In genomic region chr14:24246765-24247212, GRCh38 we compare ENCODE assay signal across 8 cellular contexts. TPM values are rescaled to one million over a fixed set of nuclear protein-coding genes. Genes with fewer than 3 reads are reported as not detected.
A peak's percentile ranks its signal among the peaks of the same experiment; 100 is the strongest.
DNase-seq lines count a peak whose midpoint lies in the region; ATAC-seq and TF ChIP-seq lines count a peak whose summit lies in the region.

No MANE protein-coding gene starts in this region.

- no peak for TF ChIP-seq CTCF in GM10266 (IDR thresholded peaks at IDR 0.05; ENCODE audit: control insufficient read depth, insufficient read depth, low read depth, missing control alignments)

- H3K36me3 Mint-ChIP-seq in activated T-helper 2 cell treated with anti-CD3 and anti-CD28 coated beads, Interferon-gamma antibody, Interleukin-2, Interleukin-4, amounts not matched to agents 10 μg/mL and 5 μg/mL and 100 μg/mL, durations not matched to agents 14 hours and 24 hours and 36 hours (ENCODE audit: low read depth), result peaks cover 5% of the 10 kb centered on the region
- no peaks in the 10 kb centered on the region for H3K36me3 Mint-ChIP-seq in naive B cell

- H3K4me3 Mint-ChIP-seq in activated T-helper 2 cell treated with anti-CD3 and anti-CD28 coated beads, Interferon-gamma antibody, Interleukin-2, Interleukin-4, amounts not matched to agents 10 μg/mL and 5 μg/mL and 100 μg/mL, durations not matched to agents 14 hours and 24 hours and 36 hours (ENCODE audit: low read depth), result peak overlapping the region; percentile 73
- H3K4me3 Mint-ChIP-seq in naive B cell, result peak overlapping the region in 5 of 8 donors; percentile 10 to 73 (median 52)

- no peaks in the 10 kb centered on the region for H3K9me3 Mint-ChIP-seq in activated T-helper 2 cell treated with anti-CD3 and anti-CD28 coated beads, Interferon-gamma antibody, Interleukin-2, Interleukin-4, amounts not matched to agents 10 μg/mL and 5 μg/mL and 100 μg/mL, durations not matched to agents 14 hours and 24 hours and 36 hours
- H3K9me3 Mint-ChIP-seq in naive B cell, result no peaks in the 10 kb centered on the region

- intact Hi-C loops in activated T-helper 2 cell treated with anti-CD3 and anti-CD28 coated beads, Interferon-gamma antibody, Interleukin-2, Interleukin-4, amounts not matched to agents 10 μg/mL and 5 μg/mL and 100 μg/mL, durations not matched to agents 14 hours and 24 hours and 36 hours (cut with micrococcal nuclease), result loop anchor here (1.0 kb wide), 1 partner anchor 28 kb away; no protein-coding TSS in a partner anchor
- intact Hi-C loops in right cardiac atrium (cut with DNase I), result loop anchor here in 2 of 4 donors (5.0 to 10.0 kb wide), 2 partner anchors 48 to 51 kb away; partner anchors contain the start of genes DHRS1 (in 2 of the 2) and NOP9 (in 2 of the 2)

- H3K9me3 ChIP-seq in right cardiac atrium (ENCODE audit: control insufficient read depth, low read length), result no peaks in the 10 kb centered on the region

- 88% methylated on average over 3 of the region's 3 CpGs for WGBS in right cardiac atrium

- no peak overlapping the region for H3K4me3 ChIP-seq in right cardiac atrium (ENCODE audit: low read length)

- H3K4me1 Mint-ChIP-seq in activated T-helper 2 cell treated with anti-CD3 and anti-CD28 coated beads, Interferon-gamma antibody, Interleukin-2, Interleukin-4, amounts not matched to agents 10 μg/mL and 5 μg/mL and 100 μg/mL, durations not matched to agents 14 hours and 24 hours and 36 hours (ENCODE audit: low read depth), result peaks cover 55% of the 10 kb centered on the region
- H3K4me1 Mint-ChIP-seq in naive B cell, result peaks cover 19 to 51% (median 32%) of the 10 kb centered on the region in 3 donors

- H3K4me1 ChIP-seq in right cardiac atrium (ENCODE audit: control insufficient read depth, insufficient read depth, low read length), result peaks cover 3% of the 10 kb centered on the region

- peak overlapping the region; percentile 95 for H3K27ac Mint-ChIP-seq in activated T-helper 2 cell treated with anti-CD3 and anti-CD28 coated beads, Interferon-gamma antibody, Interleukin-2, Interleukin-4, amounts not matched to agents 10 μg/mL and 5 μg/mL and 100 μg/mL, durations not matched to agents 14 hours and 24 hours and 36 hours
- peak overlapping the region; percentile 12 to 91 (median 71) for H3K27ac Mint-ChIP-seq in naive B cell

- no peak overlapping the region for H3K27ac ChIP-seq in right cardiac atrium (ENCODE audit: low read length)

- DNase-seq in GM10266 (ENCODE audit: extremely low spot score) (peak; percentile 58), naive B cell (no peak), NCI-H345 (lab: John Stamatoyannopoulos, UW) (no peak), right cardiac atrium (no peak), hippocampal formation (lab: John Stamatoyannopoulos, UW) (no peak)
- DNase-seq in activated T-helper 2 cell treated with anti-CD3 and anti-CD28 coated beads, Interferon-gamma antibody, Interleukin-2, Interleukin-4, amounts not matched to agents 10 μg/mL and 5 μg/mL and 100 μg/mL, durations not matched to agents 14 hours and 24 hours and 36 hours (ENCODE audit: low spot score), result peak; percentile 32

- no peaks in the 10 kb centered on the region for H3K27me3 ChIP-seq in right cardiac atrium (ENCODE audit: control insufficient read depth, insufficient read depth)

- ATAC-seq in HG03280 (IDR thresholded peaks at IDR 0.05; ENCODE audit: unreplicated experiment), result peak; percentile 26
- ATAC-seq in naive B cell (ENCODE audit: low read depth in 2 of 2), result no peak
- no peak for ATAC-seq in esophagus mucosa
- no peak for ATAC-seq in right cardiac atrium

- no peaks in the 10 kb centered on the region for H3K27me3 Mint-ChIP-seq in activated T-helper 2 cell treated with anti-CD3 and anti-CD28 coated beads, Interferon-gamma antibody, Interleukin-2, Interleukin-4, amounts not matched to agents 10 μg/mL and 5 μg/mL and 100 μg/mL, durations not matched to agents 14 hours and 24 hours and 36 hours (ENCODE audit: low read depth)
- no peaks in the 10 kb centered on the region for H3K27me3 Mint-ChIP-seq in naive B cell

RNA-seq across cellular contexts. Expression of gene TINF2, which starts 4.4 kb away (rescaled TPM):
- total RNA-seq in activated T-helper 2 cell treated with anti-CD3 and anti-CD28 coated beads, Interferon-gamma antibody, Interleukin-2, Interleukin-4, amounts not matched to agents 10 μg/mL and 5 μg/mL and 100 μg/mL, durations not matched to agents 14 hours and 24 hours and 36 hours, result 81.1 and 87.3 TPM in 2 replicates
- polyA plus RNA-seq in naive B cell (ENCODE audit: low read depth in 6 of 6) (100 to 1,000 TPM; 238 to 289 (median 254) TPM), right cardiac atrium (23.0 TPM)
- total RNA-seq in esophagus mucosa (97.0 TPM), right cardiac atrium (10 to 100 TPM; 38.9 to 45.9 (median 45.3) TPM)

RNA-seq across cellular contexts. Expression of gene GMPR2, which starts 14.1 kb away (rescaled TPM):
- total RNA-seq in activated T-helper 2 cell treated with anti-CD3 and anti-CD28 coated beads, Interferon-gamma antibody, Interleukin-2, Interleukin-4, amounts not matched to agents 10 μg/mL and 5 μg/mL and 100 μg/mL, durations not matched to agents 14 hours and 24 hours and 36 hours, result 36.3 and 43.8 TPM in 2 replicates
- polyA plus RNA-seq in naive B cell (ENCODE audit: low read depth in 6 of 6), result 100 to 1,000 TPM in 3 of 6 donors, 10 to 100 TPM in 3; 90.3 to 120 (median 99.2) TPM
- 38.9 TPM for total RNA-seq in esophagus mucosa
- total RNA-seq in right cardiac atrium, result 10 to 100 TPM; 32.4 to 45.4 (median 34.6) TPM
- polyA plus RNA-seq in right cardiac atrium, result 30.3 TPM

RNA-seq across cellular contexts. Expression of gene NEDD8, which starts 14.6 kb away (rescaled TPM):
- 194 and 202 TPM in 2 replicates for total RNA-seq in activated T-helper 2 cell treated with anti-CD3 and anti-CD28 coated beads, Interferon-gamma antibody, Interleukin-2, Interleukin-4, amounts not matched to agents 10 μg/mL and 5 μg/mL and 100 μg/mL, durations not matched to agents 14 hours and 24 hours and 36 hours
- polyA plus RNA-seq in naive B cell (ENCODE audit: low read depth in 6 of 6) (100 to 1,000 TPM; 306 to 385 (median 326) TPM), right cardiac atrium (302 TPM)
- total RNA-seq in esophagus mucosa (131 TPM), right cardiac atrium (100 to 1,000 TPM; 167 to 190 (median 183) TPM)

RNA-seq across cellular contexts. Expression of gene TGM1, which starts 16.2 kb away (rescaled TPM):
- total RNA-seq in activated T-helper 2 cell treated with anti-CD3 and anti-CD28 coated beads, Interferon-gamma antibody, Interleukin-2, Interleukin-4, amounts not matched to agents 10 μg/mL and 5 μg/mL and 100 μg/mL, durations not matched to agents 14 hours and 24 hours and 36 hours, result 3.4 and 4.4 TPM in 2 replicates
- not detected for polyA plus RNA-seq in naive B cell (ENCODE audit: low read depth in 6 of 6)
- total RNA-seq in esophagus mucosa, result 1,652 TPM
- 1 to 10 TPM in 1 of 4 donors, under 1 TPM in 3; 0.36 to 2.0 (median 0.58) TPM for total RNA-seq in right cardiac atrium
- 0.16 TPM for polyA plus RNA-seq in right cardiac atrium

RNA-seq across cellular contexts. Expression of gene RABGGTA, which starts 24.6 kb away (rescaled TPM):
- total RNA-seq in activated T-helper 2 cell treated with anti-CD3 and anti-CD28 coated beads, Interferon-gamma antibody, Interleukin-2, Interleukin-4, amounts not matched to agents 10 μg/mL and 5 μg/mL and 100 μg/mL, durations not matched to agents 14 hours and 24 hours and 36 hours, result 33.9 and 38.4 TPM in 2 replicates
- polyA plus RNA-seq in naive B cell (ENCODE audit: low read depth in 6 of 6) (10 to 100 TPM; 22.2 to 36.2 (median 22.8) TPM), right cardiac atrium (20.7 TPM)
- total RNA-seq in esophagus mucosa (91.5 TPM), right cardiac atrium (10 to 100 TPM; 18.1 to 21.4 (median 20.8) TPM)

Comparison
In these comparisons a context has a peak if more than half of its experiments do, and no peak if none do; other contexts are left out.
1. DNase-seq: peak in GM10266 (single experiment) and activated T-helper 2 cell treated with anti-CD3 and anti-CD28 coated beads, Interferon-gamma antibody, Interleukin-2, Interleukin-4, amounts not matched to agents 10 μg/mL and 5 μg/mL and 100 μg/mL, durations not matched to agents 14 hours and 24 hours and 36 hours (single experiment); none in naive B cell (single experiment), NCI-H345 (single experiment), right cardiac atrium (0 of 3) and hippocampal formation (0 of 2).